In genomic region chr17:31508310-31509094, GRCh38 we compare ENCODE assay signal across 8 cellular contexts.
DNase-seq lines count a peak whose midpoint lies in the region; ATAC-seq and TF ChIP-seq lines count a peak whose summit lies in the region.

No MANE protein-coding gene starts in this region.

- intact Hi-C loops in CD4-positive, alpha-beta memory T cell (cut with micrococcal nuclease) = loop anchor here (1.0 to 5.0 kb wide), 4 partner anchors 16 to 121 kb away; no protein-coding TSS in a partner anchor
- intact Hi-C loops in activated CD8-positive, alpha-beta T cell treated with anti-CD3 and anti-CD28 coated beads for 36 hours (cut with micrococcal nuclease) = no loop called here

- H3K27me3 Mint-ChIP-seq in CD4-positive, alpha-beta memory T cell = no peaks in the 10 kb centered on the region
- no peaks in the 10 kb centered on the region for H3K27me3 Mint-ChIP-seq in activated CD8-positive, alpha-beta T cell treated with anti-CD3 and anti-CD28 coated beads for 36 hours

- peaks cover 4% of the 10 kb centered on the region in 2 donors for H3K36me3 Mint-ChIP-seq in CD4-positive, alpha-beta memory T cell
- peaks cover 8% of the 10 kb centered on the region for H3K36me3 Mint-ChIP-seq in activated CD8-positive, alpha-beta T cell treated with anti-CD3 and anti-CD28 coated beads for 36 hours (ENCODE audit: low read depth)

- peak overlapping the region; percentile 72 for H3K27ac ChIP-seq in CD4-positive, alpha-beta memory T cell (ENCODE audit: low read depth, low read length)
- H3K27ac ChIP-seq in HL-60 (replicated peaks) = no peak overlapping the region

- H3K9me3 Mint-ChIP-seq in CD4-positive, alpha-beta memory T cell = no peaks in the 10 kb centered on the region
- H3K9me3 Mint-ChIP-seq in activated CD8-positive, alpha-beta T cell treated with anti-CD3 and anti-CD28 coated beads for 36 hours = no peaks in the 10 kb centered on the region

- H3K27ac Mint-ChIP-seq in CD4-positive, alpha-beta memory T cell = peak overlapping the region; percentile 95 to 99 (median 98)
- H3K27ac Mint-ChIP-seq in activated CD8-positive, alpha-beta T cell treated with anti-CD3 and anti-CD28 coated beads for 36 hours = peak overlapping the region; percentile 98

- no peaks in the 10 kb centered on the region for H3K27me3 ChIP-seq in CD4-positive, alpha-beta memory T cell (ENCODE audit: insufficient read depth, low read length)
- no peaks in the 10 kb centered on the region for H3K27me3 ChIP-seq in HL-60 (ENCODE audit: insufficient read depth, poor library complexity, severe bottlenecking)

- ATAC-seq in GM19452 (IDR thresholded peaks at IDR 0.05; ENCODE audit: unreplicated experiment) = peak; percentile 67
- ATAC-seq in activated CD8-positive, alpha-beta T cell treated with anti-CD3 and anti-CD28 coated beads for 36 hours = peak; percentile 82
- no peak for ATAC-seq in GM18870 (IDR thresholded peaks at IDR 0.05; ENCODE audit: unreplicated experiment)

- DNase-seq in CD4-positive, alpha-beta memory T cell = peak; percentile 80 to 91 (median 85)
- DNase-seq in HL-60 (ENCODE audit: low read depth in 1 of 2, low spot score in 1 of 2) (no peak), fibroblast of pulmonary artery (ENCODE audit: low read depth) (no peak), DMS153 treated with DMSO at 0.1 percent for 48 hours (lab: John Stamatoyannopoulos, UW; ENCODE audit: unreplicated experiment) (no peak)
- peak; percentile 81 for DNase-seq in activated CD8-positive, alpha-beta T cell treated with anti-CD3 and anti-CD28 coated beads for 36 hours
- peak; percentile 45 for DNase-seq in stimulated activated CD8-positive, alpha-beta memory T cell treated with anti-CD3 and anti-CD28 coated beads, Interleukin-12 subunit alpha, Interleukin-12 subunit beta, amount 100 ng/mL, for 4 hours (ENCODE audit: low read depth)

- peaks cover 58% of the 10 kb centered on the region for H3K4me1 ChIP-seq in CD4-positive, alpha-beta memory T cell (ENCODE audit: insufficient read depth, low read length)

- no peaks in the 10 kb centered on the region for H3K9me3 ChIP-seq in CD4-positive, alpha-beta memory T cell (ENCODE audit: control insufficient read depth in 1 of 2, low read length in 2 of 2)

- H3K4me3 Mint-ChIP-seq in CD4-positive, alpha-beta memory T cell = peak overlapping the region; percentile 87 to 98 (median 94)
- H3K4me3 Mint-ChIP-seq in activated CD8-positive, alpha-beta T cell treated with anti-CD3 and anti-CD28 coated beads for 36 hours = peak overlapping the region; percentile 76

- peak overlapping the region; percentile 42 to 72 for H3K4me3 ChIP-seq in CD4-positive, alpha-beta memory T cell (ENCODE audit: low read length in 2 of 2)
- H3K4me3 ChIP-seq in HL-60 (replicated peaks; ENCODE audit: insufficient read depth, low read length) (no peak overlapping the region), fibroblast of pulmonary artery (replicated peaks; ENCODE audit: low read depth, low read length) (no peak overlapping the region)

- H3K36me3 ChIP-seq in CD4-positive, alpha-beta memory T cell (ENCODE audit: insufficient read depth, low read length) = no peaks in the 10 kb centered on the region

- H3K4me1 Mint-ChIP-seq in CD4-positive, alpha-beta memory T cell = peaks cover 39 to 73% (median 54%) of the 10 kb centered on the region in 4 donors
- peaks cover 62% of the 10 kb centered on the region for H3K4me1 Mint-ChIP-seq in activated CD8-positive, alpha-beta T cell treated with anti-CD3 and anti-CD28 coated beads for 36 hours (ENCODE audit: low read depth)

- TF ChIP-seq CTCF in HL-60 (IDR thresholded peaks at IDR 0.05; ENCODE audit: insufficient read depth, low read length) (peak; percentile 32), fibroblast of pulmonary artery (IDR thresholded peaks at IDR 0.05; ENCODE audit: low read length, missing control alignments) (peak; percentile 25)
- TF ChIP-seq CTCF in activated CD8-positive, alpha-beta T cell treated with anti-CD3 and anti-CD28 coated beads for 36 hours (IDR thresholded peaks at IDR 0.05) = peak; percentile 72

- POLR2A ChIA-PET in CD4-positive, alpha-beta memory T cell (lab: Charles Lee; ENCODE audit: partially characterized antibody) = interaction anchor here (0.6 to 11.1 kb wide), 12 partner anchors 9 to 684 kb away, joined by 3 to 332 read pairs (median 4); partner anchors contain the start of gene CRLF3
- POLR2A ChIA-PET in activated CD8-positive, alpha-beta T cell treated with anti-CD3 and anti-CD28 coated beads for 36 hours (lab: Charles Lee) = interaction anchor here (0.9 to 6.9 kb wide), 8 partner anchors 9 to 351 kb away, joined by 3 to 175 read pairs (median 4); no protein-coding TSS in a partner anchor

- CTCF ChIA-PET in CD4-positive, alpha-beta memory T cell (lab: Charles Lee; ENCODE audit: partially characterized antibody) = interaction anchor here (0.6 to 5.4 kb wide), 18 partner anchors 10 to 334 kb away, joined by 3 to 51 read pairs (median 4); no protein-coding TSS in a partner anchor
- CTCF ChIA-PET in activated CD8-positive, alpha-beta T cell treated with anti-CD3 and anti-CD28 coated beads for 36 hours (lab: Charles Lee) = interaction anchor here (0.7 to 4.5 kb wide), 12 partner anchors 9 to 195 kb away, joined by 3 to 79 read pairs (median 6); partner anchors contain the start of gene EVI2B

Comparison
In these comparisons a context has a peak if more than half of its experiments do, and no peak if none do; other contexts are left out.
1. DNase-seq: peak in CD4-positive, alpha-beta memory T cell (5 of 5), activated CD8-positive, alpha-beta T cell treated with anti-CD3 and anti-CD28 coated beads for 36 hours (single experiment) and stimulated activated CD8-positive, alpha-beta memory T cell treated with anti-CD3 and anti-CD28 coated beads, Interleukin-12 subunit alpha, Interleukin-12 subunit beta, amount 100 ng/mL, for 4 hours (single experiment); none in HL-60 (0 of 2), fibroblast of pulmonary artery (single experiment) and DMS153 treated with DMSO at 0.1 percent for 48 hours (single experiment).
2. H3K4me3 ChIP-seq: peak in CD4-positive, alpha-beta memory T cell (2 of 2); none in HL-60 (single experiment) and fibroblast of pulmonary artery (single experiment).
3. Peak in every context shown above with its lines, with median percentiles within 50 percentile points of each other: CTCF ChIP-seq.